In genomic region chr15:75732206-75732808, GRCh38 we compare ENCODE assay signal across 1 cellular context.
TF ChIP-seq lines count a peak whose summit lies in the region.

No MANE protein-coding gene starts in this region.

TF ChIP-seq in IMR-90, 13 proteins besides CTCF, POLR2A, EP300 and RAD21:
- TF ChIP-seq FOS (IDR thresholded peaks at IDR 0.05; ENCODE audit: low read depth, low read length) (no peak), RFX5 (IDR thresholded peaks at IDR 0.05; ENCODE audit: low read depth, low read length) (no peak), MXI1 (IDR thresholded peaks at IDR 0.05; ENCODE audit: borderline replicate concordance, low read depth, low read length) (no peak), CHD1 (IDR thresholded peaks at IDR 0.05; ENCODE audit: low read depth, low read length) (no peak), BHLHE40 (IDR thresholded peaks at IDR 0.05; ENCODE audit: low read depth, low read length) (no peak), MAZ (IDR thresholded peaks at IDR 0.05; ENCODE audit: borderline replicate concordance, low read depth, low read length) (no peak)
- TF ChIP-seq, protein P1, sequence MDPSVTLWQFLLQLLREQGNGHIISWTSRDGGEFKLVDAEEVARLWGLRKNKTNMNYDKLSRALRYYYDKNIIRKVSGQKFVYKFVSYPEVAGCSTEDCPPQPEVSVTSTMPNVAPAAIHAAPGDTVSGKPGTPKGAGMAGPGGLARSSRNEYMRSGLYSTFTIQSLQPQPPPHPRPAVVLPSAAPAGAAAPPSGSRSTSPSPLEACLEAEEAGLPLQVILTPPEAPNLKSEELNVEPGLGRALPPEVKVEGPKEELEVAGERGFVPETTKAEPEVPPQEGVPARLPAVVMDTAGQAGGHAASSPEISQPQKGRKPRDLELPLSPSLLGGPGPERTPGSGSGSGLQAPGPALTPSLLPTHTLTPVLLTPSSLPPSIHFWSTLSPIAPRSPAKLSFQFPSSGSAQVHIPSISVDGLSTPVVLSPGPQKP (IDR thresholded peaks at IDR 0.05; ENCODE audit: borderline replicate concordance, low read depth, low read length): no peak
